ENCODE assay signal across 8 cellular contexts in genomic region chr11:27473017-27473406, GRCh38. TPM values are rescaled to one million over a fixed set of nuclear protein-coding genes. Genes with fewer than 3 reads are reported as not detected.
DNase-seq lines count a peak whose midpoint lies in the region; ATAC-seq and TF ChIP-seq lines count a peak whose summit lies in the region.

No MANE protein-coding gene starts in this region.

- H3K27me3 ChIP-seq in HCT116 (ENCODE audit: insufficient read depth, low read length) = no peaks in the 10 kb centered on the region
- no peaks in the 10 kb centered on the region for H3K27me3 ChIP-seq in right atrium auricular region
- H3K27me3 ChIP-seq in sigmoid colon = no peaks in the 10 kb centered on the region

- H3K4me3 Mint-ChIP-seq in activated T-helper 1 cell treated with anti-CD3 and anti-CD28 coated beads, Interleukin-12 subunit alpha, Interleukin-12 subunit beta, Interleukin-2, Interleukin-4 antibody, amounts not matched to agents 30 ng/mL and 10 ng/mL and 1 ng/mL, durations not matched to agents 14 hours and 24 hours and 36 hours = peak overlapping the region; percentile 84

- H3K9me2 ChIP-seq in HCT116 (ENCODE audit: insufficient read depth) = no peaks in the 10 kb centered on the region

- H3K9me3 Mint-ChIP-seq in activated T-helper 1 cell treated with anti-CD3 and anti-CD28 coated beads, Interleukin-12 subunit alpha, Interleukin-12 subunit beta, Interleukin-2, Interleukin-4 antibody, amounts not matched to agents 30 ng/mL and 10 ng/mL and 1 ng/mL, durations not matched to agents 14 hours and 24 hours and 36 hours = no peaks in the 10 kb centered on the region

- no peak for TF ChIP-seq EP300 in sigmoid colon (IDR thresholded peaks at IDR 0.05)

- H3K79me2 ChIP-seq in HCT116 (ENCODE audit: insufficient read depth, low read length) = no peaks in the 10 kb centered on the region

- peaks cover 42% of the 10 kb centered on the region for H3K27me3 Mint-ChIP-seq in activated T-helper 1 cell treated with anti-CD3 and anti-CD28 coated beads, Interleukin-12 subunit alpha, Interleukin-12 subunit beta, Interleukin-2, Interleukin-4 antibody, amounts not matched to agents 30 ng/mL and 10 ng/mL and 1 ng/mL, durations not matched to agents 14 hours and 24 hours and 36 hours (ENCODE audit: insufficient read depth)

- no peaks in the 10 kb centered on the region for H4K20me1 ChIP-seq in HCT116 (ENCODE audit: insufficient read depth)

- intact Hi-C loops in HCT116 (cut with micrococcal nuclease) = no loop called here
- intact Hi-C loops in activated T-helper 1 cell treated with anti-CD3 and anti-CD28 coated beads, Interleukin-12 subunit alpha, Interleukin-12 subunit beta, Interleukin-2, Interleukin-4 antibody, amounts not matched to agents 30 ng/mL and 10 ng/mL and 1 ng/mL, durations not matched to agents 14 hours and 24 hours and 36 hours (cut with micrococcal nuclease) = loop anchor here (2.0 kb wide), 1 partner anchor 34 kb away; the partner anchor contains the start of gene LIN7C
- intact Hi-C loops in sigmoid colon (cut with DNase I) = loop anchor here (2.0 to 5.0 kb wide), 3 partner anchors 34 to 111 kb away; partner anchors contain the start of genes CCDC34 and LIN7C

- BruUV-seq in HCT116 (replicated peaks; lab: Mats Ljungman, UMichigan) = no TSS peak

- H3K4me3 ChIP-seq in HCT116 (replicated peaks in 1 of 2; ENCODE audit: low read depth in 1 of 2, low read length in 2 of 2) (peak overlapping the region; percentile 23 to 68), right atrium auricular region (peak overlapping the region; percentile 82 to 87), sigmoid colon (peak overlapping the region; percentile 71 to 97 (median 88))

- H3K4me2 ChIP-seq in HCT116 (ENCODE audit: low read length) = peak overlapping the region; percentile 78

- H2AFZ ChIP-seq in HCT116 (ENCODE audit: low read depth, low read length, poor library complexity, severe bottlenecking) = peak overlapping the region; percentile 81

- 3 to 10% methylated on average over 9 of the region's 9 CpGs for WGBS in sigmoid colon, 2 donors

- H3K36me3 ChIP-seq in HCT116 (ENCODE audit: control insufficient read depth in 1 of 2, insufficient read depth in 2 of 2, low read length in 2 of 2) = no peaks in the 10 kb centered on the region
- no peaks in the 10 kb centered on the region for H3K36me3 ChIP-seq in right atrium auricular region
- H3K36me3 ChIP-seq in sigmoid colon = no peaks in the 10 kb centered on the region

- CTCF ChIA-PET in HCT116 (lab: Charles Lee) = interaction anchor here (0.6 to 1.5 kb wide), 5 partner anchors 13 to 289 kb away, joined by 3 to 16 read pairs (median 4); no protein-coding TSS in a partner anchor

- no peak for TF ChIP-seq CTCF in HCT116 (IDR thresholded peaks at IDR 0.05 in 2 of 3, conservative IDR thresholded peaks at IDR 0.05 in 1 of 3; ENCODE audit: borderline replicate concordance in 1 of 3, insufficient read depth in 1 of 3, low read depth in 2 of 3, low read length in 2 of 3)
- no peak for TF ChIP-seq CTCF in right atrium auricular region (IDR thresholded peaks at IDR 0.05)
- TF ChIP-seq CTCF in sigmoid colon (IDR thresholded peaks at IDR 0.05) = no peak

- no peak for TF ChIP-seq RAD21 in HCT116 (IDR thresholded peaks at IDR 0.05; ENCODE audit: low read depth)

- H3K4me1 ChIP-seq in HCT116 (ENCODE audit: control insufficient read depth in 1 of 2, insufficient read depth in 2 of 2, low read length in 2 of 2) = peaks cover 8 to 12% of the 10 kb centered on the region in 2 experiments; a peak in 3 of 4 replicates
- peaks cover 0 to 38% of the 10 kb centered on the region in 2 donors for H3K4me1 ChIP-seq in right atrium auricular region
- H3K4me1 ChIP-seq in sigmoid colon = peaks cover 0 to 37% (median 33%) of the 10 kb centered on the region in 4 donors

- H3K27ac ChIP-seq in HCT116 (ENCODE audit: low read depth, low read length) (no peak overlapping the region), right atrium auricular region (peak overlapping the region; percentile 82 to 90), sigmoid colon (peak overlapping the region; percentile 80 to 96 (median 94))

- no peak for ATAC-seq in HCT116

- no peak for TF ChIP-seq POLR2A in HCT116 (IDR thresholded peaks at IDR 0.05; ENCODE audit: borderline replicate concordance, extremely low read depth, insufficient read depth, insufficient read length)
- TF ChIP-seq POLR2A in sigmoid colon (IDR thresholded peaks at IDR 0.05) = no peak

- no peak for DNase-seq in HCT116 (ENCODE audit: low read depth, low spot score)
- DNase-seq in activated T-helper 1 cell treated with anti-CD3 and anti-CD28 coated beads, Interleukin-12 subunit alpha, Interleukin-12 subunit beta, Interleukin-2, Interleukin-4 antibody, amounts not matched to agents 30 ng/mL and 10 ng/mL and 1 ng/mL, durations not matched to agents 14 hours and 24 hours and 36 hours (ENCODE audit: low spot score) = no peak
- DNase-seq in right atrium auricular region (ENCODE audit: low spot score) = no peak
- no peak for DNase-seq in sigmoid colon
- DNase-seq in NCI-H1092 treated with DMSO at 0.1 percent for 48 hours (lab: John Stamatoyannopoulos, UW) = no peak
- no peak for DNase-seq in H4 (ENCODE audit: low spot score)
- DNase-seq in stimulated activated CD4-positive, alpha-beta T cell treated with anti-CD3 and anti-CD28 coated beads, Interleukin-2, amount 100 ng/mL, for 48 hours = no peak
- no peak for DNase-seq in foreskin melanocyte

- H3K36me3 Mint-ChIP-seq in activated T-helper 1 cell treated with anti-CD3 and anti-CD28 coated beads, Interleukin-12 subunit alpha, Interleukin-12 subunit beta, Interleukin-2, Interleukin-4 antibody, amounts not matched to agents 30 ng/mL and 10 ng/mL and 1 ng/mL, durations not matched to agents 14 hours and 24 hours and 36 hours (ENCODE audit: low read depth) = no peaks in the 10 kb centered on the region

- H3K27ac Mint-ChIP-seq in activated T-helper 1 cell treated with anti-CD3 and anti-CD28 coated beads, Interleukin-12 subunit alpha, Interleukin-12 subunit beta, Interleukin-2, Interleukin-4 antibody, amounts not matched to agents 30 ng/mL and 10 ng/mL and 1 ng/mL, durations not matched to agents 14 hours and 24 hours and 36 hours = no peak overlapping the region

- RAD21 ChIA-PET in HCT116 (lab: Charles Lee; ENCODE audit: low non-redundant PET in 1 of 2, low total read pairs in 2 of 2, uncharacterized antibody in 2 of 2, unreplicated experiment in 2 of 2) = interaction anchor here in 1 of 2 experiments (0.7 kb wide), 1 partner anchor 10 kb away, joined by 8 read pairs; no protein-coding TSS in a partner anchor

- H3K4me1 Mint-ChIP-seq in activated T-helper 1 cell treated with anti-CD3 and anti-CD28 coated beads, Interleukin-12 subunit alpha, Interleukin-12 subunit beta, Interleukin-2, Interleukin-4 antibody, amounts not matched to agents 30 ng/mL and 10 ng/mL and 1 ng/mL, durations not matched to agents 14 hours and 24 hours and 36 hours (ENCODE audit: low read depth) = peaks cover 6% of the 10 kb centered on the region

- H3K9me3 ChIP-seq in HCT116 (ENCODE audit: control insufficient read depth in 1 of 2, insufficient read depth in 1 of 2, low read depth in 1 of 2, low read length in 2 of 2) (no peaks in the 10 kb centered on the region), right atrium auricular region (no peaks in the 10 kb centered on the region), sigmoid colon (no peaks in the 10 kb centered on the region)

- no peak overlapping the region for H3K9ac ChIP-seq in HCT116 (ENCODE audit: low read length)

- POLR2A ChIA-PET in HCT116 (lab: Charles Lee) = interaction anchor here (0.7 kb wide), 1 partner anchor 100 kb away, joined by 3 read pairs; no protein-coding TSS in a partner anchor

TF ChIP-seq in HCT116, 20 proteins besides CTCF, POLR2A, EP300 and RAD21 (continues in another document):
- TF ChIP-seq MAX (IDR thresholded peaks at IDR 0.05) = no peak
- TF ChIP-seq ZFX (IDR thresholded peaks at IDR 0.05) = no peak
- TF ChIP-seq FOSL1 (IDR thresholded peaks at IDR 0.05; ENCODE audit: low read depth) = no peak
- no peak for TF ChIP-seq ZBTB33 (IDR thresholded peaks at IDR 0.05; ENCODE audit: extremely low read depth, insufficient replicate concordance, low read length)
- no peak for TF ChIP-seq CBX3 (IDR thresholded peaks at IDR 0.05; ENCODE audit: low read depth)

RNA-seq across cellular contexts. Expression of gene LGR4, which starts 0.4 kb away (rescaled TPM):
- total RNA-seq in HCT116 (2021; ENCODE audit: unreplicated experiment) = 7.1 TPM
- polyA plus RNA-seq in HCT116 (2012) = 1.1 and 1.5 TPM in 2 replicates
- total RNA-seq in activated T-helper 1 cell treated with anti-CD3 and anti-CD28 coated beads, Interleukin-12 subunit alpha, Interleukin-12 subunit beta, Interleukin-2, Interleukin-4 antibody, amounts not matched to agents 30 ng/mL and 10 ng/mL and 1 ng/mL, durations not matched to agents 14 hours and 24 hours and 36 hours = 0.05 TPM in 1 of 2 replicates, not detected in the other
- 10 to 100 TPM; 31.1 to 40.6 TPM for total RNA-seq in right atrium auricular region
- total RNA-seq in sigmoid colon = 10 to 100 TPM; 29.9 to 44.3 (median 38.6) TPM
- 10 to 100 TPM; 11.3 to 23.5 (median 12.6) TPM for polyA plus RNA-seq in sigmoid colon
- 25.1 and 28.5 TPM in 2 replicates for total RNA-seq in H4 (2014; rRNA removed; shearing (Covaris generic))

RNA-seq across cellular contexts. Expression of gene LIN7C, which starts 33.6 kb away (rescaled TPM):
- 48.2 TPM for total RNA-seq in HCT116 (2021; ENCODE audit: unreplicated experiment)
- 2.6 and 3.9 TPM in 2 replicates for polyA plus RNA-seq in HCT116 (2012)
- 33.8 and 35.8 TPM in 2 replicates for total RNA-seq in activated T-helper 1 cell treated with anti-CD3 and anti-CD28 coated beads, Interleukin-12 subunit alpha, Interleukin-12 subunit beta, Interleukin-2, Interleukin-4 antibody, amounts not matched to agents 30 ng/mL and 10 ng/mL and 1 ng/mL, durations not matched to agents 14 hours and 24 hours and 36 hours
- total RNA-seq in right atrium auricular region = 10 to 100 TPM; 18.8 to 23.7 TPM
- 10 to 100 TPM; 34.3 to 53.3 (median 48.9) TPM for total RNA-seq in sigmoid colon
- 10 to 100 TPM in 2 of 3 donors, 1 to 10 TPM in 1; 9.0 to 13.4 (median 12.1) TPM for polyA plus RNA-seq in sigmoid colon
- total RNA-seq in H4 (2014; rRNA removed; shearing (Covaris generic)) = 41.6 and 63.4 TPM in 2 replicates
